ENCODE assay signal across 1 cellular context in genomic region chr15:58247803-58248503, GRCh38.
TF ChIP-seq lines count a peak whose summit lies in the region.

No MANE protein-coding gene starts in this region.

TF ChIP-seq in liver, 16 proteins besides CTCF, POLR2A, EP300 and RAD21 (continued from another document):
- TF ChIP-seq NR2F2 (IDR thresholded peaks at IDR 0.05) (no peak), YY1 (IDR thresholded peaks at IDR 0.05) (peak; percentile 88)
